33 cellular contexts compared by ENCODE assay signal in genomic region chr7:134278502-134279153, GRCh38.
"Had no signal": no experiment of that assay in that cellular context is flagged by ENCODE, and none has a peak within 500 bp of the region (broad histone marks: within the 10 kb centered on the region; RNA-seq: fewer than 3 reads in every experiment).

No MANE protein-coding gene starts in this region.

- ATAC-seq: activated CD4-positive, CD25-positive, alpha-beta regulatory T cell treated with anti-CD3 and anti-CD28 coated beads, Interleukin-2, amount 50 U/mL, for 24 hours; activated CD8-positive, alpha-beta T cell treated with anti-CD3 and anti-CD28 coated beads for 36 hours; activated naive CD8-positive, alpha-beta T cell treated with anti-CD3 and anti-CD28 coated beads, Interleukin-2, amount 50 U/mL, for 24 hours; activated T-cell treated with anti-CD3 and anti-CD28 coated beads, Interleukin-2, amount 50 U/mL, for 4 hours; activated T-helper 17 cell treated with anti-CD3 and anti-CD28 coated beads, Interleukin-2, amount 50 U/mL, for 72 hours; body of pancreas; effector memory CD8-positive, alpha-beta T cell; foreskin keratinocyte; gastrocnemius medialis; T-helper 17 cell had no signal

- H3K36me3 ChIP-seq: adrenal gland, esophagus muscularis mucosa, gastrocnemius medialis, WERI-Rb-1 had no signal

- H3K27ac ChIP-seq: adrenal gland, body of pancreas, esophagus muscularis mucosa, foreskin keratinocyte, gastrocnemius medialis, WERI-Rb-1 had no signal

- H3K36me3 Mint-ChIP-seq: activated naive CD4-positive, alpha-beta T cell treated with anti-CD3 and anti-CD28 coated beads, Interleukin-2, amount 50 U/mL, for 24 hours; activated naive CD8-positive, alpha-beta T cell treated with anti-CD3 and anti-CD28 coated beads for 36 hours had no signal

- H3K27ac Mint-ChIP-seq: activated B cell treated with CpG ODN at 0.5 μM for 24 hours; activated CD8-positive, alpha-beta T cell treated with anti-CD3 and anti-CD28 coated beads for 36 hours; activated naive CD4-positive, alpha-beta T cell treated with anti-CD3 and anti-CD28 coated beads for 36 hours; activated naive CD4-positive, alpha-beta T cell treated with anti-CD3 and anti-CD28 coated beads, Interleukin-2, amount 50 U/mL, for 24 hours; activated naive CD8-positive, alpha-beta T cell treated with anti-CD3 and anti-CD28 coated beads for 36 hours; activated naive CD8-positive, alpha-beta T cell treated with anti-CD3 and anti-CD28 coated beads, Interleukin-2, amount 50 U/mL, for 24 hours; activated T-helper 17 cell treated with anti-CD3 and anti-CD28 coated beads, Interleukin-2, amount 50 U/mL, for 72 hours; effector memory CD8-positive, alpha-beta T cell; T-helper 17 cell; T-helper 2 cell treated with Interferon-gamma antibody and Interleukin-4, amounts not matched to agents 5 μg/mL and 100 μg/mL, for 36 hours had no signal

- H3K4me1 Mint-ChIP-seq: activated B cell treated with CpG ODN at 0.5 μM for 24 hours; activated naive CD4-positive, alpha-beta T cell treated with anti-CD3 and anti-CD28 coated beads, Interleukin-2, amount 50 U/mL, for 24 hours; activated naive CD8-positive, alpha-beta T cell treated with anti-CD3 and anti-CD28 coated beads for 36 hours; activated naive CD8-positive, alpha-beta T cell treated with anti-CD3 and anti-CD28 coated beads, Interleukin-2, amount 50 U/mL, for 24 hours; activated T-helper 17 cell treated with anti-CD3 and anti-CD28 coated beads, Interleukin-2, amount 50 U/mL, for 72 hours had no signal

- DNase-seq: activated B cell treated with CpG ODN at 0.5 μM for 24 hours; activated CD4-positive, alpha-beta T cell treated with anti-CD3 and anti-CD28 coated beads for 48 hours; activated CD4-positive, alpha-beta T cell treated with anti-CD3 and anti-CD28 coated beads, Interleukin-2, amount 50 U/mL, for 1 hour; activated CD4-positive, alpha-beta T cell treated with anti-CD3 and anti-CD28 coated beads, Interleukin-2, amount 50 U/mL, for 48 hours; activated CD8-positive, alpha-beta memory T cell treated with anti-CD3 and anti-CD28 coated beads for 24 hours; activated CD8-positive, alpha-beta T cell treated with anti-CD3 and anti-CD28 coated beads for 36 hours; activated effector memory CD4-positive, alpha-beta T cell treated with anti-CD3 and anti-CD28 coated beads, Interleukin-2, amount 50 U/mL, for 16 hours; activated naive CD4-positive, alpha-beta T cell treated with anti-CD3 and anti-CD28 coated beads for 36 hours; activated naive CD8-positive, alpha-beta T cell treated with anti-CD3 and anti-CD28 coated beads for 36 hours; activated naive CD8-positive, alpha-beta T cell treated with anti-CD3 and anti-CD28 coated beads, Interleukin-2, amount 50 U/mL, for 24 hours; activated T-cell treated with anti-CD3 and anti-CD28 coated beads, Interleukin-2, amount 50 U/mL, for 4 hours; adrenal gland; amygdala; aorta; body of pancreas; caudate nucleus; cortex of kidney; dermis blood vessel endothelial cell; effector CD4-positive, alpha-beta T cell; effector memory CD8-positive, alpha-beta T cell; erythroblast; foreskin keratinocyte; gastrocnemius medialis; glutamatergic neuron; T-helper 1 cell; T-helper 17 cell; T1000; WERI-Rb-1 had no signal

- H3K4me3 Mint-ChIP-seq: activated B cell treated with CpG ODN at 0.5 μM for 24 hours; activated CD8-positive, alpha-beta T cell treated with anti-CD3 and anti-CD28 coated beads for 36 hours; activated naive CD4-positive, alpha-beta T cell treated with anti-CD3 and anti-CD28 coated beads for 36 hours; activated naive CD4-positive, alpha-beta T cell treated with anti-CD3 and anti-CD28 coated beads, Interleukin-2, amount 50 U/mL, for 24 hours; activated naive CD8-positive, alpha-beta T cell treated with anti-CD3 and anti-CD28 coated beads for 36 hours; activated naive CD8-positive, alpha-beta T cell treated with anti-CD3 and anti-CD28 coated beads, Interleukin-2, amount 50 U/mL, for 24 hours; activated T-cell treated with anti-CD3 and anti-CD28 coated beads, Interleukin-2, amount 50 U/mL, for 4 hours; activated T-helper 17 cell treated with anti-CD3 and anti-CD28 coated beads, Interleukin-2, amount 50 U/mL, for 72 hours; effector memory CD8-positive, alpha-beta T cell; T-helper 17 cell; T-helper 2 cell treated with Interferon-gamma antibody and Interleukin-4, amounts not matched to agents 5 μg/mL and 100 μg/mL, for 36 hours had no signal

- H3K9me3 ChIP-seq: adrenal gland, body of pancreas, esophagus muscularis mucosa, gastrocnemius medialis had no signal

- H3K9me3 Mint-ChIP-seq: activated B cell treated with CpG ODN at 0.5 μM for 24 hours; activated CD8-positive, alpha-beta T cell treated with anti-CD3 and anti-CD28 coated beads for 36 hours; activated naive CD4-positive, alpha-beta T cell treated with anti-CD3 and anti-CD28 coated beads for 36 hours; activated naive CD8-positive, alpha-beta T cell treated with anti-CD3 and anti-CD28 coated beads for 36 hours; activated naive CD8-positive, alpha-beta T cell treated with anti-CD3 and anti-CD28 coated beads, Interleukin-2, amount 50 U/mL, for 24 hours; activated T-cell treated with anti-CD3 and anti-CD28 coated beads, Interleukin-2, amount 50 U/mL, for 4 hours; activated T-helper 17 cell treated with anti-CD3 and anti-CD28 coated beads, Interleukin-2, amount 50 U/mL, for 72 hours; effector memory CD8-positive, alpha-beta T cell; T-helper 2 cell treated with Interferon-gamma antibody and Interleukin-4, amounts not matched to agents 5 μg/mL and 100 μg/mL, for 36 hours had no signal

- H3K4me3 ChIP-seq: adrenal gland, body of pancreas, esophagus muscularis mucosa, gastrocnemius medialis had no signal

- H3K4me1 ChIP-seq: adrenal gland, esophagus muscularis mucosa, foreskin keratinocyte, gastrocnemius medialis had no signal

- H3K27me3 ChIP-seq: body of pancreas, esophagus muscularis mucosa, gastrocnemius medialis had no signal
